ENCODE assay signal across 17 cellular contexts in the genomic region with DNA sequence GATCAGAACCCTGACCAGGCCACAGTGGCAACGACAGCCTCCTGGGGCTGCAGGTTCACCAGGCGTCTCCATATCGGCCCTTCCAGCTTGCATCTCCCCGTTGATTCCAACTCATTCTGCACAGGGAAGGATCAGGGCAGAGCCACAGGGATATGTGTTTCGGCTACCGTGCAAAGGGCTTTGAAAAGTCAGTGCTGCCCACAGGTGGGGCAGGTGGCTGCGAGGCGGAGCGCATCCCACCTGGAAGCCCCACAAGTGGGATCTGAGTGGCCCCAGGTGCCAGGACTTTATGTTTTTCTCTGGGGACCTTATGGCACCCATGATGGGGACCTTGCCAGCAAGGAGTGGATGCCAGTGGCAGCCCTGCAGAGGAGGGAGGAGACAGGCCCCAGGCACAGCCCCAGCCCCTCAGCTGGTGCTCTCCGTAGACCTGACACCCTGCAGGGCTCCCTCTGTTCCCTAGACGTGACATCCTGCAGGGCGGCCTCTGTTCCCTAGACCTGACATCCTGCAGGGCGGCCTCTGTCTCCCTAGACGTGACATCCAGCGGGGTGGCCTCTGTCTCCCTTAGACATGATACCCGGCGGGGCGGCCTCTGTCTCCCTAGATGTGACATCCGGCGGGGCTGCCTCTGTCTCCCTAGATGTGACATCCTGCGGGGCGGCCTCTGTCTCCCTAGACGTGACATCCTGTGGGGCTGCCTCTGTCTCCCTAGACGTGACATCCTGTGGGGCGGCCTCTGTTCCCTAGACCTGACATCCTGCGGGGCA.
"Had no signal": no experiment of that assay in that cellular context is flagged by ENCODE, and none has a peak within 500 bp of the region (broad histone marks: within the 10 kb centered on the region; RNA-seq: fewer than 3 reads in every experiment).

No MANE protein-coding gene starts in this region.

- H3K4me1 ChIP-seq: ascending aorta, colonic mucosa, esophagus muscularis mucosa, pancreas, testis, vagina had no signal

- H3K27ac ChIP-seq: ascending aorta, brain microvascular endothelial cell, colonic mucosa, dorsolateral prefrontal cortex, esophagus muscularis mucosa, neutrophil, pancreas, testis, vagina had no signal

- FAIRE-seq: frontal cortex, pancreas had no signal

- H3K36me3 ChIP-seq: ascending aorta, brain microvascular endothelial cell, colonic mucosa, esophagus muscularis mucosa, neutrophil, pancreas, vagina had no signal

- ATAC-seq: activated naive CD4-positive, alpha-beta T cell treated with anti-CD3 and anti-CD28 coated beads, Interleukin-2, amount 50 U/mL, for 72 hours; activated T-helper 17 cell treated with anti-CD3 and anti-CD28 coated beads, Interleukin-2, amount 50 U/mL, for 72 hours; effector memory CD8-positive, alpha-beta T cell; naive thymus-derived CD4-positive, alpha-beta T cell; pancreas had no signal

- DNase-seq: activated T-cell treated with anti-CD3 and anti-CD28 coated beads, Interleukin-2, amount 50 U/mL, for 24 hours; brain microvascular endothelial cell; colonic mucosa; dorsolateral prefrontal cortex; effector memory CD8-positive, alpha-beta T cell; naive thymus-derived CD4-positive, alpha-beta T cell; stimulated activated CD4-positive, alpha-beta T cell treated with anti-CD3 and anti-CD28 coated beads, Interleukin-4, amount 100 ng/mL, for 1 hour; stimulated activated naive CD4-positive, alpha-beta T cell; testis had no signal

- H3K9me3 ChIP-seq: ascending aorta, colonic mucosa, esophagus muscularis mucosa, neutrophil, pancreas, testis, vagina had no signal

- H3K4me3 ChIP-seq: ascending aorta, colonic mucosa, dorsolateral prefrontal cortex, esophagus muscularis mucosa, pancreas, testis, vagina had no signal

- H3K27me3 ChIP-seq: ascending aorta, brain microvascular endothelial cell, colonic mucosa, dorsolateral prefrontal cortex, esophagus muscularis mucosa, pancreas, testis, vagina had no signal
